Comparison of ENCODE assay signal across 8 cellular contexts in genomic region chr7:124152859-124153692, GRCh38.
DNase-seq lines count a peak whose midpoint lies in the region; ATAC-seq, FAIRE-seq and TF ChIP-seq lines count a peak whose summit lies in the region.

No MANE protein-coding gene starts in this region.

- ATAC-seq in esophagus mucosa = peak; percentile 49
- ATAC-seq in HG03354 (IDR thresholded peaks at IDR 0.05; ENCODE audit: poor library complexity, severe bottlenecking, unreplicated experiment) = no peak

- TF ChIP-seq POLR2A in H54 (IDR thresholded peaks at IDR 0.05; ENCODE audit: low read depth, low read length) = no peak

- peak; percentile 23 for FAIRE-seq in H54 (lab: Jason Lieb, UNC)

- DNase-seq in ELF-1 (ENCODE audit: low read depth, low spot score) = peak; percentile 36
- no peak for DNase-seq in H54 (ENCODE audit: insufficient read length, low spot score)
- peak; percentile 38 for DNase-seq in NCI-H526 treated with DMSO at 0.1 percent for 48 hours (lab: John Stamatoyannopoulos, UW)
- peak; percentile 32 for DNase-seq in renal cortical epithelial cell (ENCODE audit: low read depth)
- DNase-seq in middle frontal gyrus (ENCODE audit: extremely low spot score, low spot score) = no peak
- no peak for DNase-seq in NCI-H187 (lab: John Stamatoyannopoulos, UW)

Comparison
In these comparisons a context has a peak if more than half of its experiments do, and no peak if none do; other contexts are left out.
1. DNase-seq: peak in ELF-1 (single experiment), NCI-H526 treated with DMSO at 0.1 percent for 48 hours (single experiment) and renal cortical epithelial cell (single experiment); none in H54 (single experiment), middle frontal gyrus (single experiment) and NCI-H187 (0 of 2).